In genomic region chr7:42219447-42219846, GRCh38 we compare ENCODE assay signal across 18 cellular contexts. TPM values are rescaled to one million over a fixed set of nuclear protein-coding genes. Genes with fewer than 3 reads are reported as not detected.
DNase-seq lines count a peak whose midpoint lies in the region; ATAC-seq and TF ChIP-seq lines count a peak whose summit lies in the region.
"Had no signal": no experiment of that assay in that cellular context is flagged by ENCODE, and none has a peak within 500 bp of the region (broad histone marks: within the 10 kb centered on the region; RNA-seq: fewer than 3 reads in every experiment).

No MANE protein-coding gene starts in this region.

- no peak for TF ChIP-seq POLR2A in gastrocnemius medialis (IDR thresholded peaks at IDR 0.05)

- H2AFZ ChIP-seq in hepatocyte = no peak overlapping the region

- no peaks in the 10 kb centered on the region for H3K27me3 Mint-ChIP-seq in MCF 10A (ENCODE audit: insufficient read depth, unreplicated experiment)

- H3K36me3 ChIP-seq in hepatocyte (replicated peaks; ENCODE audit: insufficient read depth, low read depth) (no peaks in the 10 kb centered on the region), gastrocnemius medialis (no peaks in the 10 kb centered on the region)

- POLR2A ChIA-PET in MCF 10A (lab: Yijun Ruan, JAX) = interaction anchor here (0.6 to 9.1 kb wide), 18 partner anchors 9 to 391 kb away, joined by 3 to 135 read pairs (median 6); partner anchors contain the start of gene GLI3

- H3K4me3 Mint-ChIP-seq in MCF 10A (ENCODE audit: unreplicated experiment) = peak overlapping the region; percentile 50
- H3K4me3 Mint-ChIP-seq: naive thymus-derived CD4-positive, alpha-beta T cell had no signal

- H3K36me3 Mint-ChIP-seq in MCF 10A (ENCODE audit: insufficient read depth, unreplicated experiment) = peaks cover 68% of the 10 kb centered on the region
- H3K36me3 Mint-ChIP-seq: naive thymus-derived CD4-positive, alpha-beta T cell had no signal

- peaks cover 33% of the 10 kb centered on the region for H3K4me1 Mint-ChIP-seq in MCF 10A (ENCODE audit: insufficient read depth, unreplicated experiment)
- H3K4me1 Mint-ChIP-seq: naive thymus-derived CD4-positive, alpha-beta T cell had no signal

- H3K27me3 ChIP-seq in hepatocyte (no peaks in the 10 kb centered on the region), gastrocnemius medialis (no peaks in the 10 kb centered on the region)

- H3K9me2 ChIP-seq in hepatocyte (replicated peaks; ENCODE audit: insufficient read depth) = no peaks in the 10 kb centered on the region

- CTCF ChIA-PET in MCF 10A (lab: Yijun Ruan, JAX) = interaction anchor here (0.9 to 1.5 kb wide), 3 partner anchors 10 to 277 kb away, joined by 3 to 4 read pairs (median 3); no protein-coding TSS in a partner anchor

- peaks cover 36% of the 10 kb centered on the region for H3K79me2 ChIP-seq in hepatocyte

- no peaks in the 10 kb centered on the region for H3K9me3 Mint-ChIP-seq in MCF 10A (ENCODE audit: unreplicated experiment)

- peak overlapping the region; percentile 16 for H3K4me2 ChIP-seq in hepatocyte

- 74% methylated on average over 3 of the region's 3 CpGs for WGBS in hepatocyte (ENCODE audit: low lambda C conversion rate, missing lambda C conversion rate)

- peak; percentile 53 to 73 for ATAC-seq in gastrocnemius medialis
- ATAC-seq: activated CD4-positive, CD25-positive, alpha-beta regulatory T cell treated with anti-CD3 and anti-CD28 coated beads, Interleukin-2, amount 50 U/mL, for 24 hours; naive thymus-derived CD4-positive, alpha-beta T cell had no signal

- no peaks in the 10 kb centered on the region for H4K20me1 ChIP-seq in hepatocyte (ENCODE audit: insufficient read depth, poor library complexity, severe bottlenecking)

- TF ChIP-seq CTCF in AG10803 (conservative IDR thresholded peaks at IDR 0.05; ENCODE audit: low read length) (no peak), MCF 10A (IDR thresholded peaks at IDR 0.05; ENCODE audit: unreplicated experiment) (no peak), hepatocyte (IDR thresholded peaks at IDR 0.05; ENCODE audit: poor library complexity) (no peak), gastrocnemius medialis (IDR thresholded peaks at IDR 0.05 in 4 of 5, conservative IDR thresholded peaks at IDR 0.05 in 1 of 5) (no peak)

- H3K9me3 ChIP-seq in hepatocyte (ENCODE audit: low read depth) (no peaks in the 10 kb centered on the region), gastrocnemius medialis (no peaks in the 10 kb centered on the region)
- H3K9me3 ChIP-seq: Caco-2 had no signal

- H3K27ac Mint-ChIP-seq in MCF 10A (ENCODE audit: low read depth, unreplicated experiment) = peak overlapping the region; percentile 59
- H3K27ac Mint-ChIP-seq: naive thymus-derived CD4-positive, alpha-beta T cell had no signal

- H3K4me1 ChIP-seq in hepatocyte (ENCODE audit: insufficient read depth) (peaks cover 7% of the 10 kb centered on the region), gastrocnemius medialis (no peaks in the 10 kb centered on the region)
- H3K4me1 ChIP-seq: Caco-2 had no signal

- intact Hi-C loops in MCF 10A (cut with micrococcal nuclease) = no loop called here
- intact Hi-C loops in gastrocnemius medialis (cut with DNase I; ENCODE audit: low total_unique reads) = no loop called here
- intact Hi-C loops in head of caudate nucleus (cut with DNase I) = no loop called here

- H3K4me3 ChIP-seq in AG10803 (ENCODE audit: low read length) = no peak overlapping the region
- no peak overlapping the region for H3K4me3 ChIP-seq in hepatocyte
- H3K4me3 ChIP-seq in gastrocnemius medialis = no peak overlapping the region

- BruUV-seq in MCF 10A (replicated peaks; lab: Mats Ljungman, UMichigan) = no TSS peak

- no peak overlapping the region for H3K27ac ChIP-seq in hepatocyte
- H3K27ac ChIP-seq in gastrocnemius medialis = peak overlapping the region in 1 of 4 donors; percentile 49

- DNase-seq in AG10803 (ENCODE audit: low read depth) (peak; percentile 82), MCF 10A (ENCODE audit: unreplicated experiment) (peak; percentile 64), hepatocyte (ENCODE audit: low spot score) (no peak), gastrocnemius medialis (no peak), head of caudate nucleus (no peak), NCI-H2081 (lab: John Stamatoyannopoulos, UW) (no peak), CD1c-positive myeloid dendritic cell (ENCODE audit: extremely low spot score) (no peak)
- DNase-seq in effector CD8-positive, alpha-beta T cell (lab: John Stamatoyannopoulos, UW) = no peak
- DNase-seq: activated naive CD4-positive, alpha-beta T cell; activated T-cell treated with anti-CD3 and anti-CD28 coated beads, Interleukin-2, amount 50 U/mL, for 1 hour; amniotic stem cell; Caco-2; central memory CD4-positive, alpha-beta T cell; KG1; naive thymus-derived CD4-positive, alpha-beta T cell; NCI-H2227 treated with DMSO at 0.1 percent for 48 hours; stimulated activated naive CD4-positive, alpha-beta T cell had no signal

- in situ Hi-C loops in gastrocnemius medialis (cut with MboI; ENCODE audit: low sequenced_read_pairs in 4 of 4) = no loop called here

RNA-seq across cellular contexts. Expression of gene GLI3, which starts 17.6 kb away (rescaled TPM):
- 23.1 and 27.6 TPM in 2 replicates for total RNA-seq in MCF 10A (2022)
- total RNA-seq in hepatocyte = 3.6 and 5.5 TPM in 2 replicates
- 20.0 and 25.2 TPM in 2 replicates for polyA plus RNA-seq in hepatocyte
- total RNA-seq in gastrocnemius medialis = 1 to 10 TPM in 1 of 4 donors, under 1 TPM in 3; 0.46 to 1.6 (median 0.81) TPM

Comparison
In these comparisons a context has a peak if more than half of its experiments do, and no peak if none do; other contexts are left out.
1. DNase-seq: peak in AG10803 (single experiment) and MCF 10A (single experiment); none in hepatocyte (single experiment), gastrocnemius medialis (0 of 2), head of caudate nucleus (0 of 42), NCI-H2081 (0 of 2), effector CD8-positive, alpha-beta T cell (single experiment) and CD1c-positive myeloid dendritic cell (single experiment).